Comparison of ENCODE assay signal across 11 cellular contexts in genomic region chr2:216661639-216662375, GRCh38. TPM values are rescaled to one million over a fixed set of nuclear protein-coding genes. Genes with fewer than 3 reads are reported as not detected.
DNase-seq lines count a peak whose midpoint lies in the region; ATAC-seq and TF ChIP-seq lines count a peak whose summit lies in the region.
"Had no signal": no experiment of that assay in that cellular context is flagged by ENCODE, and none has a peak within 500 bp of the region (broad histone marks: within the 10 kb centered on the region; RNA-seq: fewer than 3 reads in every experiment).

No MANE protein-coding gene starts in this region.

- intact Hi-C loops in body of pancreas (cut with DNase I) (no loop called here), left lung (cut with DNase I) (loop anchor here in 1 of 2 donors (2.0 kb wide), 1 partner anchor 143 kb away; no protein-coding TSS in a partner anchor)

- H3K36me3 ChIP-seq in body of pancreas (replicated peaks in 1 of 2; ENCODE audit: insufficient read depth in 1 of 2, low read depth in 2 of 2): no peaks in the 10 kb centered on the region
- H3K36me3 ChIP-seq in neuronal stem cell (replicated peaks in 1 of 2; ENCODE audit: control insufficient read depth in 2 of 2, insufficient read depth in 2 of 2, low read length in 2 of 2): peaks cover 40 to 87% of the 10 kb centered on the region in 2 donors
- no peaks in the 10 kb centered on the region for H3K36me3 ChIP-seq in left lung

- H3K27me3 ChIP-seq in body of pancreas: no peaks in the 10 kb centered on the region
- H3K27me3 ChIP-seq in neuronal stem cell (ENCODE audit: control insufficient read depth in 3 of 3, insufficient read depth in 3 of 3, low read depth in 1 of 3, low read length in 3 of 3): no peaks in the 10 kb centered on the region
- no peaks in the 10 kb centered on the region for H3K27me3 ChIP-seq in left lung

- no peak overlapping the region for H3K4me2 ChIP-seq in neuronal stem cell (ENCODE audit: insufficient read depth, low read length, poor library complexity, severe bottlenecking)

- peak overlapping the region; percentile 34 to 76 (median 57) for H3K27ac ChIP-seq in body of pancreas
- H3K27ac ChIP-seq in neuronal stem cell (replicated peaks; ENCODE audit: low read length): no peak overlapping the region
- H3K27ac ChIP-seq in left lung: no peak overlapping the region
- H3K27ac ChIP-seq: 22Rv1 had no signal

- no peak overlapping the region for H2BK120ac ChIP-seq in neuronal stem cell (ENCODE audit: low read depth, low read length)

- no peak overlapping the region for H4K8ac ChIP-seq in neuronal stem cell (ENCODE audit: low read depth, low read length)

- H3K23ac ChIP-seq in neuronal stem cell (ENCODE audit: low read depth, low read length, poor library complexity): peak overlapping the region; percentile 2

- H3K14ac ChIP-seq in neuronal stem cell (ENCODE audit: low read length): no peak overlapping the region

- DNase-seq in DMS 273 (lab: John Stamatoyannopoulos, UW; ENCODE audit: unreplicated experiment) (peak; percentile 26), DMS 273 treated with DMSO at 0.1 percent for 48 hours (lab: John Stamatoyannopoulos, UW) (no peak), HFF-Myc (ENCODE audit: extremely low read depth, low read depth) (no peak), body of pancreas (peak in 2 of 4 donors; percentile 55 to 73), neuronal stem cell (ENCODE audit: low spot score) (no peak), GF-D8 (lab: John Stamatoyannopoulos, UW) (no peak), left lung (no peak)
- DNase-seq: activated gamma-delta T cell treated with Interleukin-2 at 50 U/mL for 16 hours, GOT3 had no signal

- no peak overlapping the region for H2BK12ac ChIP-seq in neuronal stem cell (ENCODE audit: low read length)

- no peak overlapping the region for H2BK15ac ChIP-seq in neuronal stem cell (ENCODE audit: low read length)

- no peak overlapping the region for H2BK5ac ChIP-seq in neuronal stem cell (ENCODE audit: low read length)

- 73 to 83% methylated on average over 8 to 20 of the region's 20 CpGs for WGBS in body of pancreas, 2 donors
- WGBS in neuronal stem cell (ENCODE audit: extremely low coverage in 2 of 2, insufficient read length in 2 of 2, insufficient replicate concordance in 1 of 2), 2 donors: no CpG with 5 or more reads among the region's 20 CpGs

- H3K4me3 ChIP-seq in HFF-Myc (replicated peaks; ENCODE audit: low read depth, low read length) (no peak overlapping the region), body of pancreas (no peak overlapping the region), neuronal stem cell (ENCODE audit: low read length in 2 of 2) (no peak overlapping the region), left lung (no peak overlapping the region)

- H3K4ac ChIP-seq in neuronal stem cell (ENCODE audit: low read length): no peak overlapping the region

- peak overlapping the region; percentile 65 for H4K91ac ChIP-seq in neuronal stem cell (ENCODE audit: low read depth, low read length, poor library complexity)

- H2AFZ ChIP-seq in neuronal stem cell (ENCODE audit: low read length): no peak overlapping the region

- H2AK5ac ChIP-seq in neuronal stem cell (ENCODE audit: low read depth, low read length): no peak overlapping the region

- H3K4me1 ChIP-seq in body of pancreas (peaks cover 70% of the 10 kb centered on the region), neuronal stem cell (ENCODE audit: control insufficient read depth in 2 of 2, insufficient read depth in 1 of 2, low read depth in 1 of 2, low read length in 2 of 2) (peaks cover 10 to 18% of the 10 kb centered on the region in 2 donors), left lung (peaks cover 3 to 7% of the 10 kb centered on the region in 2 donors)

- no peak for TF ChIP-seq POLR2A in body of pancreas (IDR thresholded peaks at IDR 0.05)

- TF ChIP-seq CTCF in HFF-Myc (IDR thresholded peaks at IDR 0.05; ENCODE audit: low read depth, low read length, missing control alignments): peak; percentile 26
- peak in 3 of 7 experiments; percentile 19 to 46 (median 21) for TF ChIP-seq CTCF in body of pancreas (IDR thresholded peaks at IDR 0.05)
- no peak for TF ChIP-seq CTCF in left lung (IDR thresholded peaks at IDR 0.05)

- peaks cover 16% of the 10 kb centered on the region for H3K79me1 ChIP-seq in neuronal stem cell (ENCODE audit: low read depth, low read length)

- no peak for ATAC-seq in body of pancreas
- no peak for ATAC-seq in HG02759 (IDR thresholded peaks at IDR 0.05; ENCODE audit: unreplicated experiment)
- ATAC-seq in left lung: no peak

- H3K18ac ChIP-seq in neuronal stem cell (ENCODE audit: low read length): no peak overlapping the region

- H3K9ac ChIP-seq in neuronal stem cell (ENCODE audit: low read depth, low read length, poor library complexity): peak overlapping the region; percentile 47

- H3K9me3 ChIP-seq in body of pancreas (no peaks in the 10 kb centered on the region), neuronal stem cell (replicated peaks in 1 of 2; ENCODE audit: control insufficient read depth in 2 of 2, insufficient read depth in 1 of 2, low read depth in 1 of 2, low read length in 2 of 2) (no peaks in the 10 kb centered on the region), left lung (no peaks in the 10 kb centered on the region)

RNA-seq across cellular contexts. Expression of gene IGFBP2, which starts 28.6 kb away (rescaled TPM):
- 100 to 1,000 TPM; 129 to 170 TPM for total RNA-seq in body of pancreas
- 479 TPM for polyA plus RNA-seq in neuronal stem cell (2013, experiment 1 of 2)
- 466 TPM for polyA plus RNA-seq in neuronal stem cell (2013, experiment 2 of 2)
- 10 to 100 TPM; 28.2 to 48.9 TPM for total RNA-seq in left lung

RNA-seq across cellular contexts. Expression of gene IGFBP5, which starts 33.5 kb away (rescaled TPM):
- total RNA-seq in body of pancreas (100 to 1,000 TPM in 1 of 2 donors, 10 to 100 TPM in 1; 35.8 to 415 TPM), left lung (100 to 1,000 TPM; 101 to 141 TPM)
- 280 TPM for polyA plus RNA-seq in neuronal stem cell (2013, experiment 1 of 2)
- polyA plus RNA-seq in neuronal stem cell (2013, experiment 2 of 2): 290 TPM

Comparison
In these comparisons a context has a peak if more than half of its experiments do, and no peak if none do; other contexts are left out.
1. H3K27ac ChIP-seq: peak in body of pancreas (4 of 4); none in neuronal stem cell (single experiment) and left lung (0 of 2).